In genomic region chr22:45564349-45565030, GRCh38 we compare ENCODE assay signal across 27 cellular contexts.
A peak's percentile ranks its signal among the peaks of the same experiment; 100 is the strongest.
DNase-seq lines count a peak whose midpoint lies in the region; ATAC-seq and TF ChIP-seq lines count a peak whose summit lies in the region.
"Had no signal": no experiment of that assay in that cellular context is flagged by ENCODE, and none has a peak within 500 bp of the region (broad histone marks: within the 10 kb centered on the region; RNA-seq: fewer than 3 reads in every experiment).

No MANE protein-coding gene starts in this region.

- H3K27ac Mint-ChIP-seq in H9 (peak overlapping the region in 2 of 3 experiments; percentile 29 to 47; a peak in 4 of 7 replicates), Calu3 (ENCODE audit: unreplicated experiment) (no peak overlapping the region)
- no peak overlapping the region for H3K27ac Mint-ChIP-seq in T-helper 2 cell treated with Interferon-gamma antibody and Interleukin-4, amounts not matched to agents 5 μg/mL and 100 μg/mL, for 36 hours
- H3K27ac Mint-ChIP-seq: memory B cell; stimulated activated effector memory CD8-positive, alpha-beta T cell treated with anti-CD3 and anti-CD28 coated beads, Interleukin-12 subunit alpha, Interleukin-12 subunit beta, amount 100 ng/mL, for 72 hours had no signal

- H3K14ac ChIP-seq in H9 (ENCODE audit: insufficient read depth, low read length) (no peak overlapping the region), neuronal stem cell (ENCODE audit: low read length) (no peak overlapping the region)

- H2BK12ac ChIP-seq in H9 (ENCODE audit: insufficient read length, low read depth, low read length) (no peak overlapping the region), neuronal stem cell (ENCODE audit: low read length) (no peak overlapping the region)

- no peaks in the 10 kb centered on the region for H3K79me2 ChIP-seq in H9 (ENCODE audit: insufficient read depth, low read length)

- H3K36me3 Mint-ChIP-seq in H9 (ENCODE audit: insufficient read depth in 1 of 3, low read depth in 3 of 3) (peaks cover 51 to 56% (median 55%) of the 10 kb centered on the region in 3 experiments), Calu3 (ENCODE audit: insufficient read depth, unreplicated experiment) (no peaks in the 10 kb centered on the region)
- no peaks in the 10 kb centered on the region for H3K36me3 Mint-ChIP-seq in T-helper 2 cell treated with Interferon-gamma antibody and Interleukin-4, amounts not matched to agents 5 μg/mL and 100 μg/mL, for 36 hours (ENCODE audit: low read depth)
- H3K36me3 Mint-ChIP-seq: stimulated activated effector memory CD8-positive, alpha-beta T cell treated with anti-CD3 and anti-CD28 coated beads, Interleukin-12 subunit alpha, Interleukin-12 subunit beta, amount 100 ng/mL, for 72 hours had no signal

- H3K27me3 ChIP-seq in H9 (ENCODE audit: insufficient read depth, low read length) (no peaks in the 10 kb centered on the region), heart right ventricle (peaks cover 0 to 8% (median 0%) of the 10 kb centered on the region in 7 donors), neuronal stem cell (ENCODE audit: control insufficient read depth in 3 of 3, insufficient read depth in 3 of 3, low read depth in 1 of 3, low read length in 3 of 3) (no peaks in the 10 kb centered on the region), tibial artery (no peaks in the 10 kb centered on the region)
- H3K27me3 ChIP-seq: foreskin keratinocyte, SJSA1 had no signal

- H2BK15ac ChIP-seq in H9 (ENCODE audit: low read depth, low read length) (no peak overlapping the region), neuronal stem cell (ENCODE audit: low read length) (no peak overlapping the region)

- peak; percentile 36 for DNase-seq in AG10803 (ENCODE audit: low read depth)
- no peak for DNase-seq in H9
- peak in 1 of 2 donors; percentile 67 for DNase-seq in heart right ventricle
- DNase-seq in neuronal stem cell (ENCODE audit: low spot score) = no peak
- DNase-seq in Calu3 = no peak
- DNase-seq in tibial artery = no peak
- no peak for DNase-seq in NCI-H1417 treated with DMSO at 0.1 percent for 48 hours (lab: John Stamatoyannopoulos, UW)
- DNase-seq in T-helper 2 cell treated with Interferon-gamma antibody and Interleukin-4, amounts not matched to agents 5 μg/mL and 100 μg/mL, for 36 hours (ENCODE audit: low spot score) = no peak
- DNase-seq: activated CD4-positive, alpha-beta T cell treated with anti-CD3 and anti-CD28 coated beads, Interleukin-2, amount 50 U/mL, for 4 hours; activated CD4-positive, CD25-positive, alpha-beta regulatory T cell; activated gamma-delta T cell treated with Interleukin-2 at 50 U/mL for 16 hours; activated T-cell treated with anti-CD3 and anti-CD28 coated beads, Interleukin-2, amount 50 U/mL, for 48 hours; DMS53; foreskin keratinocyte; HCEC 1CT; hippocampal formation; left colon; NCI-H1436; NCI-H446; NCI-H82; T-helper 1 cell; transverse colon had no signal

- H3K4me2 ChIP-seq in H9 (ENCODE audit: insufficient read depth, insufficient read length, low read length) (no peak overlapping the region), neuronal stem cell (ENCODE audit: insufficient read depth, low read length, poor library complexity, severe bottlenecking) (no peak overlapping the region)
- H3K4me2 ChIP-seq: BLaER1 treated with 17β-estradiol and CSF1 and Interleukin-3, amounts not matched to agents 10 nM and 100 nM had no signal

- intact Hi-C loops in heart right ventricle (cut with DNase I) = no loop called here
- intact Hi-C loops in Calu3 (cut with micrococcal nuclease; ENCODE audit: unreplicated experiment) = no loop called here
- intact Hi-C loops in tibial artery (cut with DNase I; ENCODE audit: low total_unique reads) = no loop called here

- H3K56ac ChIP-seq in H9 (ENCODE audit: insufficient read length, low read depth, low read length) = no peak overlapping the region

- no peak overlapping the region for H2BK20ac ChIP-seq in H9 (ENCODE audit: low read depth, low read length, poor library complexity, severe bottlenecking)

- H4K8ac ChIP-seq in H9 (replicated peaks; ENCODE audit: insufficient read length, low read depth, low read length) (no peak overlapping the region), neuronal stem cell (ENCODE audit: low read depth, low read length) (peak overlapping the region; percentile 45)

- no peak overlapping the region for H2BK5ac ChIP-seq in H9 (ENCODE audit: insufficient read length, low read length)
- no peak overlapping the region for H2BK5ac ChIP-seq in neuronal stem cell (ENCODE audit: low read length)

- no peaks in the 10 kb centered on the region for H4K20me1 ChIP-seq in H9 (ENCODE audit: control insufficient read depth, insufficient read depth, insufficient read length)

- no peaks in the 10 kb centered on the region for H3K23me2 ChIP-seq in H9 (ENCODE audit: insufficient read length, low read depth, low read length, poor library complexity, severe bottlenecking)

- no peak overlapping the region; a peak in 1 of 5 replicates for H3K4me3 Mint-ChIP-seq in H9
- no peak overlapping the region for H3K4me3 Mint-ChIP-seq in Calu3 (ENCODE audit: low read depth, unreplicated experiment)
- no peak overlapping the region for H3K4me3 Mint-ChIP-seq in T-helper 2 cell treated with Interferon-gamma antibody and Interleukin-4, amounts not matched to agents 5 μg/mL and 100 μg/mL, for 36 hours
- H3K4me3 Mint-ChIP-seq: memory B cell; stimulated activated effector memory CD8-positive, alpha-beta T cell treated with anti-CD3 and anti-CD28 coated beads, Interleukin-12 subunit alpha, Interleukin-12 subunit beta, amount 100 ng/mL, for 72 hours had no signal

- H4K5ac ChIP-seq in H9 (ENCODE audit: insufficient read length, low read depth, low read length) = no peak overlapping the region

- no peak overlapping the region for H2BK120ac ChIP-seq in H9 (ENCODE audit: low read depth, low read length, poor library complexity, severe bottlenecking)
- H2BK120ac ChIP-seq in neuronal stem cell (ENCODE audit: low read depth, low read length) = no peak overlapping the region

- H3K4me1 Mint-ChIP-seq in H9 = peaks cover 17 to 19% of the 10 kb centered on the region in 2 experiments
- H3K4me1 Mint-ChIP-seq in Calu3 (ENCODE audit: low read depth, unreplicated experiment) = no peaks in the 10 kb centered on the region
- no peaks in the 10 kb centered on the region for H3K4me1 Mint-ChIP-seq in T-helper 2 cell treated with Interferon-gamma antibody and Interleukin-4, amounts not matched to agents 5 μg/mL and 100 μg/mL, for 36 hours (ENCODE audit: low read depth)
- H3K4me1 Mint-ChIP-seq: memory B cell; stimulated activated effector memory CD8-positive, alpha-beta T cell treated with anti-CD3 and anti-CD28 coated beads, Interleukin-12 subunit alpha, Interleukin-12 subunit beta, amount 100 ng/mL, for 72 hours had no signal

- BruUV-seq in Calu3 (replicated peaks; lab: Mats Ljungman, UMichigan) = no TSS peak

- WGBS in H9 (ENCODE audit: extremely low coverage, insufficient read length, low lambda C conversion rate) = no CpG with 5 or more reads among the region's 13 CpGs
- 65 to 66% methylated on average over 13 of the region's 13 CpGs for WGBS in heart right ventricle, 2 donors
- no CpG with 5 or more reads among the region's 13 CpGs for WGBS in neuronal stem cell (ENCODE audit: extremely low coverage in 2 of 2, insufficient read length in 2 of 2, insufficient replicate concordance in 1 of 2), 2 donors

- H4K91ac ChIP-seq in H9 (ENCODE audit: insufficient read length, low read depth, low read length) (no peak overlapping the region), neuronal stem cell (ENCODE audit: low read depth, low read length, poor library complexity) (no peak overlapping the region)

- H3T11ph ChIP-seq in H9 (ENCODE audit: low read length) = no peak overlapping the region

- no peak overlapping the region for H2AFZ ChIP-seq in H9 (ENCODE audit: low read length)
- no peak overlapping the region for H2AFZ ChIP-seq in neuronal stem cell (ENCODE audit: low read length)

- H3K4me1 ChIP-seq in H9 (ENCODE audit: insufficient read depth, low read length) = no peaks in the 10 kb centered on the region
- peaks cover 0 to 11% (median 5%) of the 10 kb centered on the region in 9 donors for H3K4me1 ChIP-seq in heart right ventricle
- H3K4me1 ChIP-seq in neuronal stem cell (ENCODE audit: control insufficient read depth in 2 of 2, insufficient read depth in 1 of 2, low read depth in 1 of 2, low read length in 2 of 2) = no peaks in the 10 kb centered on the region
- H3K4me1 ChIP-seq in tibial artery = no peaks in the 10 kb centered on the region
- H3K4me1 ChIP-seq: foreskin keratinocyte, prostate gland, SJSA1, transverse colon had no signal

- H3K4ac ChIP-seq in H9 (ENCODE audit: low read depth, low read length) = no peak overlapping the region
- H3K4ac ChIP-seq in neuronal stem cell (ENCODE audit: low read length) = no peak overlapping the region

- no peak overlapping the region for H2AK5ac ChIP-seq in H9 (ENCODE audit: insufficient read length, low read length)
- no peak overlapping the region for H2AK5ac ChIP-seq in neuronal stem cell (ENCODE audit: low read depth, low read length)

- peaks cover 8% of the 10 kb centered on the region for H3K9me3 ChIP-seq in H9 (ENCODE audit: control insufficient read depth, low read depth, low read length)
- H3K9me3 ChIP-seq in heart right ventricle = peaks cover 0 to 16% (median 6%) of the 10 kb centered on the region in 11 donors
- peaks cover 11 to 14% of the 10 kb centered on the region in 2 donors for H3K9me3 ChIP-seq in neuronal stem cell (replicated peaks in 1 of 2; ENCODE audit: control insufficient read depth in 2 of 2, insufficient read depth in 1 of 2, low read depth in 1 of 2, low read length in 2 of 2)
- H3K9me3 ChIP-seq in tibial artery = peaks cover 0 to 8% (median 0%) of the 10 kb centered on the region in 3 donors
- H3K9me3 ChIP-seq: prostate gland had no signal

- H3K27me3 Mint-ChIP-seq in H9 (ENCODE audit: low read depth) (peaks cover 1% of the 10 kb centered on the region), Calu3 (ENCODE audit: unreplicated experiment) (peaks cover 31% of the 10 kb centered on the region)
- peaks cover 5% of the 10 kb centered on the region for H3K27me3 Mint-ChIP-seq in T-helper 2 cell treated with Interferon-gamma antibody and Interleukin-4, amounts not matched to agents 5 μg/mL and 100 μg/mL, for 36 hours (ENCODE audit: low read depth)

- H3K27ac ChIP-seq in H9 (ENCODE audit: insufficient read length, low read depth, low read length) (no peak overlapping the region), heart right ventricle (peak overlapping the region in 6 of 10 donors; percentile 23 to 74 (median 54)), neuronal stem cell (replicated peaks; ENCODE audit: low read length) (no peak overlapping the region), tibial artery (no peak overlapping the region)
- H3K27ac ChIP-seq: BLaER1 treated with 17β-estradiol and CSF1 and Interleukin-3, amounts not matched to agents 10 nM and 100 nM; foreskin keratinocyte; prostate gland; SJSA1; transverse colon had no signal

- H3K18ac ChIP-seq in H9 (ENCODE audit: insufficient read length, low read depth, low read length) = no peak overlapping the region
- H3K18ac ChIP-seq in neuronal stem cell (ENCODE audit: low read length) = peak overlapping the region; percentile 46

- H3K9me3 Mint-ChIP-seq in H9 (peaks cover 17 to 33% of the 10 kb centered on the region in 2 experiments), Calu3 (ENCODE audit: low read depth, unreplicated experiment) (peaks cover 4% of the 10 kb centered on the region)
- peaks cover 10% of the 10 kb centered on the region for H3K9me3 Mint-ChIP-seq in T-helper 2 cell treated with Interferon-gamma antibody and Interleukin-4, amounts not matched to agents 5 μg/mL and 100 μg/mL, for 36 hours

- H3K36me3 ChIP-seq in heart right ventricle (peaks cover 0 to 20% (median 0%) of the 10 kb centered on the region in 9 donors), neuronal stem cell (replicated peaks in 1 of 2; ENCODE audit: control insufficient read depth in 2 of 2, insufficient read depth in 2 of 2, low read length in 2 of 2) (peaks cover 10 to 38% of the 10 kb centered on the region in 2 donors), tibial artery (peaks cover 0 to 58% (median 19%) of the 10 kb centered on the region in 3 donors)
- H3K36me3 ChIP-seq: prostate gland, transverse colon had no signal

- H3K79me1 ChIP-seq in H9 (ENCODE audit: insufficient read depth, low read depth, low read length, poor library complexity, severe bottlenecking) (no peaks in the 10 kb centered on the region), neuronal stem cell (ENCODE audit: low read depth, low read length) (no peaks in the 10 kb centered on the region)

- TF ChIP-seq CTCF in AG10803 (conservative IDR thresholded peaks at IDR 0.05; ENCODE audit: low read length) (no peak), H9 (conservative IDR thresholded peaks at IDR 0.05) (no peak), heart right ventricle (IDR thresholded peaks at IDR 0.05) (no peak), Calu3 (IDR thresholded peaks at IDR 0.05; ENCODE audit: unreplicated experiment) (no peak), tibial artery (IDR thresholded peaks at IDR 0.05) (no peak)

- CTCF ChIA-PET in Calu3 (lab: Charles Lee) = no interaction called here

- ATAC-seq in heart right ventricle = peak; percentile 81 to 95 (median 88)
- ATAC-seq: foreskin keratinocyte; left colon; stimulated activated effector memory CD8-positive, alpha-beta T cell treated with anti-CD3 and anti-CD28 coated beads, Interleukin-12 subunit alpha, Interleukin-12 subunit beta, amount 100 ng/mL, for 72 hours had no signal

- H3K23ac ChIP-seq in H9 (ENCODE audit: insufficient read length, low read depth, low read length) (no peak overlapping the region), neuronal stem cell (ENCODE audit: low read depth, low read length, poor library complexity) (no peak overlapping the region)

- H3K9ac ChIP-seq in H9 (ENCODE audit: extremely low read depth, insufficient read length, low read length) = no peak overlapping the region
- H3K9ac ChIP-seq in neuronal stem cell (ENCODE audit: low read depth, low read length, poor library complexity) = no peak overlapping the region
- H3K9ac ChIP-seq: BLaER1 treated with 17β-estradiol and CSF1 and Interleukin-3, amounts not matched to agents 10 nM and 100 nM had no signal

- no peak overlapping the region for H3K4me3 ChIP-seq in AG10803 (ENCODE audit: low read length)
- H3K4me3 ChIP-seq in heart right ventricle = no peak overlapping the region
- no peak overlapping the region for H3K4me3 ChIP-seq in neuronal stem cell (ENCODE audit: low read length in 2 of 2)
- H3K4me3 ChIP-seq in tibial artery = no peak overlapping the region
- H3K4me3 ChIP-seq: BLaER1 treated with 17β-estradiol and CSF1 and Interleukin-3, amounts not matched to agents 10 nM and 100 nM; prostate gland; SJSA1; transverse colon had no signal

Comparison
In these comparisons a context has a peak if more than half of its experiments do, and no peak if none do; other contexts are left out.
1. H3K27ac ChIP-seq: peak in heart right ventricle (6 of 10); none in H9 (single experiment), neuronal stem cell (single experiment) and tibial artery (0 of 2).
2. H3K27ac Mint-ChIP-seq: peak in H9 (2 of 3); none in Calu3 (single experiment) and T-helper 2 cell treated with Interferon-gamma antibody and Interleukin-4, amounts not matched to agents 5 μg/mL and 100 μg/mL, for 36 hours (single experiment).